In the genomic region with DNA sequence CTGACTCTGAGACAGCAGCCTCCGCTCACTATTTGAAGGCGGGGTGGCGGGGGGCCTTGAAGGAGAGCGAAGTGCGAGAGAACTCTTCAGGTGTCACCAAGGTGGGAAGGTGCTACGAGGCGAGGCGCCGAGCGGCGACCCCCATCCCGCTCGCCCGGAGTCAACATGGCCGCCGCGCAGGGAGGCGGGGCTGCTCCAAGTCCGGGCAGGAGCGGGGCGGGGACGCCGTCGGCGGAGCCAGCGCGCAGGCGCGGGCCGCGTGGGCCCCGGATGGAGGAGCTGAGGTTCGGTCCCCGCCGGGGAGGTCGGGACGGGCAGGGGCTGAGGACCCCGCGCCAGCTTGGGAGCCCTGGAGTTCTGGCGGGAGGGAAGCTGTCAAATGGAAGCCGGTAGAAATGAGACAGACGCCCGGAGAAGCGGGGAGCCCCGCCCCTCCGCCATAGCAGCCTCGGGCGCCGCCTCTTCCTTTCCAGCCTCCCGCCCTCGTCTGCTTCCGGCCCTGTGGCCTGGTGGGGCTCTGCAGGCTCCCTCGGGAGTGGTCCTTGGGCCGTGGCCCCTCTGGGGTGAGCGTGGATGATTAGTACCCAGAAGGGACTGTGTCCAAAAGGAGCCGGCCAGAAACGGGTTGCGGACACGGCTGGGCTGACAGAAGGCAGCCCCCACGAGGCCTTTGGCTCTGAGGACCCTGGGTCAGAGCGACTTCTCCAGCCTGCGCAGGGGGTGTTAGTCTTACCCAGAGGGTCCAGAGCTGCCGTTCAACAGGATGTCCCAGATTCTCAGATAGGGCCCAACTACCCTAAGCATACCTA, we compare ENCODE assay signal across 7 cellular contexts. TPM values are rescaled to one million over a fixed set of nuclear protein-coding genes. Genes with fewer than 3 reads are reported as not detected.
DNase-seq lines count a peak whose midpoint lies in the region; ATAC-seq, FAIRE-seq and TF ChIP-seq lines count a peak whose summit lies in the region.

TSS of gene PIGV (plus strand) at position 245 of the 809 bp plus-strand sequence. CDS start 2,866 bp downstream, outside the sequence.

- FAIRE-seq in GM18507 (lab: Jason Lieb, UNC) (no peak), astrocyte (lab: Jason Lieb, UNC) (no peak)

- peak; percentile 90 for TF ChIP-seq POLR2A in sigmoid colon (IDR thresholded peaks at IDR 0.05)

- H3K27ac Mint-ChIP-seq in astrocyte (ENCODE audit: unreplicated experiment): peak within 1 kb of the TSS; percentile 100

- H3K36me3 ChIP-seq in astrocyte (ENCODE audit: insufficient read depth, low read length) (peaks cover 2% of the 10 kb centered on the region), sigmoid colon (peaks cover 0 to 3% (median 0%) of the 10 kb centered on the region in 4 donors)

- peak within 1 kb of the TSS; percentile 90 for H3K4me3 Mint-ChIP-seq in astrocyte (ENCODE audit: unreplicated experiment)

- H3K36me3 Mint-ChIP-seq in astrocyte (ENCODE audit: low read depth, unreplicated experiment): peaks cover 8% of the 10 kb centered on the region

- peak within 1 kb of the TSS; percentile 96 for H3K4me2 ChIP-seq in astrocyte (ENCODE audit: low read length)

- WGBS in sigmoid colon, 2 donors: 0% methylated on average over 63 of the region's 63 CpGs

- intact Hi-C loops in sigmoid colon (cut with DNase I): loop anchor here (1.0 to 5.0 kb wide), 3 partner anchors 92 to 286 kb away; partner anchors contain the start of gene ARID1A

- peak within 1 kb of the TSS; percentile 63 for H2AFZ ChIP-seq in astrocyte (ENCODE audit: low read depth, low read length)

- peak within 1 kb of the TSS; percentile 92 for H3K9ac ChIP-seq in astrocyte (ENCODE audit: low read length)

- ATAC-seq in HG02938 (IDR thresholded peaks at IDR 0.05; ENCODE audit: unreplicated experiment): peak; percentile 57

- H3K9me3 Mint-ChIP-seq in astrocyte (ENCODE audit: unreplicated experiment): no peaks in the 10 kb centered on the region

- H4K20me1 ChIP-seq in astrocyte (ENCODE audit: insufficient read depth, low read length): no peaks in the 10 kb centered on the region

- H3K4me1 ChIP-seq in astrocyte (ENCODE audit: insufficient read depth, low read length) (peaks cover 55% of the 10 kb centered on the region), sigmoid colon (peaks cover 0 to 60% (median 48%) of the 10 kb centered on the region in 4 donors)

- H3K27me3 ChIP-seq in astrocyte (ENCODE audit: insufficient read depth, low read length) (no peaks in the 10 kb centered on the region), sigmoid colon (no peaks in the 10 kb centered on the region)

- H3K9me3 ChIP-seq in astrocyte (ENCODE audit: insufficient read depth, low read depth, low read length) (no peaks in the 10 kb centered on the region), sigmoid colon (no peaks in the 10 kb centered on the region)

- H3K79me2 ChIP-seq in astrocyte (ENCODE audit: insufficient read depth, low read length): peaks cover 7% of the 10 kb centered on the region

- H3K27me3 Mint-ChIP-seq in astrocyte (ENCODE audit: low read depth, unreplicated experiment): no peaks in the 10 kb centered on the region

- DNase-seq in GM18507 (ENCODE audit: extremely low spot score, insufficient read length, low read depth) (peak; percentile 75), NCI-H2029 treated with DMSO at 0.1 percent for 48 hours (lab: John Stamatoyannopoulos, UW) (peak; percentile 71), T-helper 9 cell (peak; percentile 78), astrocyte (ENCODE audit: low read depth) (peak; percentile 48), hypothalamus (lab: John Stamatoyannopoulos, UW) (peak; percentile 53 to 98 (median 89)), sigmoid colon (peak; percentile 93)

- TF ChIP-seq EP300 in sigmoid colon (IDR thresholded peaks at IDR 0.05): no peak

- H3K27ac ChIP-seq in astrocyte (ENCODE audit: low read depth, low read length) (peak within 1 kb of the TSS; percentile 95), sigmoid colon (peak within 1 kb of the TSS; percentile 94 to 99 (median 96))

- H3K4me1 Mint-ChIP-seq in astrocyte (ENCODE audit: low read depth, unreplicated experiment): peaks cover 52% of the 10 kb centered on the region

- H3K4me3 ChIP-seq in astrocyte (ENCODE audit: insufficient read depth, low read depth, low read length): peak within 1 kb of the TSS; percentile 71
- H3K4me3 ChIP-seq in sigmoid colon: peak within 1 kb of the TSS; percentile 51 to 76 (median 69)

- no peak for TF ChIP-seq CTCF in astrocyte (IDR thresholded peaks at IDR 0.05; ENCODE audit: insufficient read depth, low read depth, low read length)
- TF ChIP-seq CTCF in sigmoid colon (IDR thresholded peaks at IDR 0.05): peak in 2 of 4 experiments; percentile 42 to 47

RNA-seq across cellular contexts. Expression of gene PIGV, which starts in this region (rescaled TPM):
- total RNA-seq in astrocyte: 7.9 and 10.6 TPM in 2 replicates
- 10 to 100 TPM in 3 of 4 donors, 1 to 10 TPM in 1; 9.6 to 24.9 (median 14.1) TPM for total RNA-seq in sigmoid colon
- polyA plus RNA-seq in sigmoid colon: 10 to 100 TPM in 1 of 3 donors, 1 to 10 TPM in 2; 5.1 to 12.1 (median 7.2) TPM

Comparison
In these comparisons a context has a peak if more than half of its experiments do, and no peak if none do; other contexts are left out.
1. Peak in every context shown above with its lines: DNase-seq, ATAC-seq, H3K4me3 ChIP-seq and H3K27ac ChIP-seq.